Comparison of ENCODE assay signal across 20 cellular contexts in genomic region chr15:92650966-92651365, GRCh38.
"Had no signal": no experiment of that assay in that cellular context is flagged by ENCODE, and none has a peak within 500 bp of the region (broad histone marks: within the 10 kb centered on the region; RNA-seq: fewer than 3 reads in every experiment).

No MANE protein-coding gene starts in this region.

- H3K27ac ChIP-seq: foreskin keratinocyte, left ventricle myocardium inferior, neutrophil, skin epidermis, testis had no signal

- H3K9me3 ChIP-seq: left ventricle myocardium inferior, neutrophil, sigmoid colon, testis had no signal

- H3K4me3 Mint-ChIP-seq: dendritic cell treated with granulocyte-macrophage colony-stimulating factor and Interleukin-4, amounts not matched to agents 40 ng/mL and 50 ng/mL, for 4 days; effector memory CD8-positive, alpha-beta T cell; stimulated activated naive B cell treated with anti-CD40 and anti-IgM and Interleukin-4, amounts not matched to agents 10 μg/mL and 1 μg/mL and 100 μg/mL, for 72 hours; stimulated activated naive CD8-positive, alpha-beta T cell treated with anti-CD3 and anti-CD28 coated beads, Interleukin-15, amount 100 ng/mL, for 72 hours had no signal

- H3K36me3 ChIP-seq: left ventricle myocardium inferior, neutrophil, sigmoid colon had no signal

- H3K27me3 ChIP-seq: sigmoid colon, testis had no signal

- FAIRE-seq: endothelial cell of umbilical vein, kidney, urothelium cell line had no signal

- H3K9me3 Mint-ChIP-seq: dendritic cell treated with granulocyte-macrophage colony-stimulating factor and Interleukin-4, amounts not matched to agents 40 ng/mL and 50 ng/mL, for 4 days; effector memory CD8-positive, alpha-beta T cell; stimulated activated naive CD8-positive, alpha-beta T cell treated with anti-CD3 and anti-CD28 coated beads, Interleukin-15, amount 100 ng/mL, for 72 hours had no signal

- H3K4me1 ChIP-seq: foreskin keratinocyte, testis had no signal

- H3K4me3 ChIP-seq: left ventricle myocardium inferior, lung, skin epidermis, testis had no signal

- H3K27ac Mint-ChIP-seq: dendritic cell treated with granulocyte-macrophage colony-stimulating factor and Interleukin-4, amounts not matched to agents 40 ng/mL and 50 ng/mL, for 4 days; effector memory CD8-positive, alpha-beta T cell; naive thymus-derived CD4-positive, alpha-beta T cell; stimulated activated naive B cell treated with anti-CD40 and anti-IgM and Interleukin-4, amounts not matched to agents 10 μg/mL and 1 μg/mL and 100 μg/mL, for 72 hours; stimulated activated naive CD8-positive, alpha-beta T cell treated with anti-CD3 and anti-CD28 coated beads, Interleukin-15, amount 100 ng/mL, for 72 hours had no signal

- H3K36me3 Mint-ChIP-seq: stimulated activated naive B cell treated with anti-CD40 and anti-IgM and Interleukin-4, amounts not matched to agents 10 μg/mL and 1 μg/mL and 100 μg/mL, for 72 hours had no signal

- DNase-seq: effector memory CD8-positive, alpha-beta T cell; erythroblast; foreskin keratinocyte; kidney; left cardiac atrium; left ventricle myocardium inferior; mesenchymal stem cell; naive thymus-derived CD4-positive, alpha-beta T cell; sigmoid colon; stimulated activated CD4-positive, alpha-beta T cell treated with anti-CD3 and anti-CD28 coated beads, Interleukin-2, amount 100 ng/mL, for 24 hours; stimulated activated CD4-positive, alpha-beta T cell treated with anti-CD3 and anti-CD28 coated beads, Interleukin-4, amount 100 ng/mL, for 4 hours; stimulated activated naive B cell treated with anti-CD40 and anti-IgM and Interleukin-4, amounts not matched to agents 10 μg/mL and 1 μg/mL and 100 μg/mL, for 72 hours; stimulated activated naive CD8-positive, alpha-beta T cell treated with anti-CD3 and anti-CD28 coated beads, Interleukin-15, amount 100 ng/mL, for 72 hours had no signal

- ATAC-seq: effector memory CD8-positive, alpha-beta T cell; foreskin keratinocyte; left cardiac atrium; naive thymus-derived CD4-positive, alpha-beta T cell; stimulated activated naive B cell treated with anti-CD40 and anti-IgM and Interleukin-4, amounts not matched to agents 10 μg/mL and 1 μg/mL and 100 μg/mL, for 72 hours; stimulated activated naive CD8-positive, alpha-beta T cell treated with anti-CD3 and anti-CD28 coated beads, Interleukin-15, amount 100 ng/mL, for 72 hours had no signal
